In the genomic region with DNA sequence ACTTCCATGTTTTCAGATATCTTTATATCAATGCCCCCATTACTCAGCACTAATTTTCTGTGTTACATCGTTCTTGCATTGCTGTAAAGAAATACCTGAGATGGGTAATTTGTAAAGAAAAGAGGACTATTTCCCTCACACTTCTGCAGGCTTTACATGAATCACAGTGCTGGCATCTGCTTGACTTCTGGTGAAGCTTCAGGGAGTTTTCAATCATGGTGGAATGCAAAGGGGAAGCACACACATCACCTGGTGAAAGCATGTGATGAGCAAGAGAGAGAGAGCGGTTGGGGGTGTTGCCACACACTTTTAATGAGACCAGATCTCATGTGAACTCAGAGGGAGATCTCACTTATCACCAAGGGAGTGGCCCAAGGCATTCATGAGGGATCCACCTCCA, we compare ENCODE assay signal across 29 cellular contexts.
"Had no signal": no experiment of that assay in that cellular context is flagged by ENCODE, and none has a peak within 500 bp of the region (broad histone marks: within the 10 kb centered on the region; RNA-seq: fewer than 3 reads in every experiment).

No MANE protein-coding gene starts in this region.

- H3K4me1 ChIP-seq: adrenal gland, ascending aorta, body of pancreas, breast epithelium had no signal

- H3K4me3 ChIP-seq: adrenal gland, ascending aorta, body of pancreas, breast epithelium, cardiac muscle cell had no signal

- H3K27ac ChIP-seq: adrenal gland, ascending aorta, body of pancreas, brain microvascular endothelial cell, breast epithelium, cardiac muscle cell had no signal

- DNase-seq: activated effector memory CD4-positive, alpha-beta T cell treated with anti-CD3 and anti-CD28 coated beads, Interleukin-2, amount 50 U/mL, for 16 hours; activated effector memory CD4-positive, alpha-beta T cell treated with Interleukin-2 at 50 U/mL for 16 hours; activated gamma-delta T cell; activated gamma-delta T cell treated with Interleukin-2 at 50 U/mL for 16 hours; activated naive CD4-positive, alpha-beta T cell; activated naive CD4-positive, alpha-beta T cell treated with anti-CD3 and anti-CD28 coated beads for 36 hours; activated naive CD4-positive, alpha-beta T cell treated with anti-CD3 and anti-CD28 coated beads, Interleukin-2, amount 10 ng/mL, durations not matched to agents 7 days and 5 days; activated naive CD4-positive, alpha-beta T cell treated with anti-CD3 and anti-CD28 coated beads, Interleukin-2, amount 50 U/mL, for 16 hours; activated naive CD4-positive, alpha-beta T cell treated with Interleukin-2 at 50 U/mL for 16 hours; activated naive CD8-positive, alpha-beta T cell treated with anti-CD3 and anti-CD28 coated beads for 36 hours; activated naive CD8-positive, alpha-beta T cell treated with anti-CD3 and anti-CD28 coated beads, Interleukin-2, amount 10 ng/mL, durations not matched to agents 7 days and 5 days; activated naive CD8-positive, alpha-beta T cell treated with anti-CD3 and anti-CD28 coated beads, Interleukin-2, amount 50 U/mL, for 24 hours; activated T-cell treated with anti-CD3 and anti-CD28 coated beads, Interleukin-2, amount 50 U/mL, for 24 hours; activated T-cell treated with anti-CD3 and anti-CD28 coated beads, Interleukin-2, amount 50 U/mL, for 4 hours; activated T-cell treated with anti-CD3 and anti-CD28 coated beads, Interleukin-2, amount 50 U/mL, for 48 hours; activated T-cell treated with anti-CD3 and anti-CD28 coated beads, Interleukin-2, amount 50 U/mL, for 72 hours; adrenal gland; amniotic stem cell; amygdala; anterior cingulate cortex; aorta; body of pancreas; brain microvascular endothelial cell; caudate nucleus; central memory CD4-positive, alpha-beta T cell; cerebellar nuclear complex had no signal

- H3K9me3 ChIP-seq: adrenal gland, ascending aorta, body of pancreas had no signal

- H3K27me3 ChIP-seq: adrenal gland, ascending aorta, body of pancreas, brain microvascular endothelial cell, breast epithelium, cardiac muscle cell had no signal

- H3K36me3 ChIP-seq: adrenal gland, ascending aorta, brain microvascular endothelial cell, breast epithelium, cardiac muscle cell had no signal
